Comparison of ENCODE assay signal across 7 cellular contexts in genomic region chr4:76454073-76454472, GRCh38. TPM values are rescaled to one million over a fixed set of nuclear protein-coding genes. Genes with fewer than 3 reads are reported as not detected.
"Had no signal": no experiment of that assay in that cellular context is flagged by ENCODE, and none has a peak within 500 bp of the region (broad histone marks: within the 10 kb centered on the region; RNA-seq: fewer than 3 reads in every experiment).

No MANE protein-coding gene starts in this region.

RNA-seq across cellular contexts. Expression of gene SHROOM3, which starts 19.0 kb away (rescaled TPM):
- total RNA-seq: OCI-LY7 had no signal

RNA-seq across cellular contexts. Expression of gene CCDC158, which starts 33.1 kb away (rescaled TPM):
- total RNA-seq: OCI-LY7, PC-3, PC-9, Peyer's patch, RPMI7951, SJCRH30 had no signal
- polyA plus RNA-seq: SK-N-SH had no signal
